10 cellular contexts compared by ENCODE assay signal in genomic region chr19:17109300-17109699, GRCh38. TPM values are rescaled to one million over a fixed set of nuclear protein-coding genes. Genes with fewer than 3 reads are reported as not detected.
DNase-seq lines count a peak whose midpoint lies in the region; ATAC-seq, FAIRE-seq and TF ChIP-seq lines count a peak whose summit lies in the region.
"Had no signal": no experiment of that assay in that cellular context is flagged by ENCODE, and none has a peak within 500 bp of the region (broad histone marks: within the 10 kb centered on the region; RNA-seq: fewer than 3 reads in every experiment).

No MANE protein-coding gene starts in this region.

- H3K27ac ChIP-seq in breast epithelium, result peak overlapping the region; percentile 8 to 87
- H3K27ac ChIP-seq in pancreas, result peak overlapping the region in 2 of 4 donors; percentile 37 to 55
- H3K27ac ChIP-seq in prostate gland, result no peak overlapping the region

- no peak for ATAC-seq in stimulated activated naive CD8-positive, alpha-beta T cell treated with anti-CD3 and anti-CD28 coated beads, Interleukin-15, Interleukin-2, amounts not matched to agents 100 U/mL and 50 U/mL, for 24 hours
- no peak for ATAC-seq in natural killer cell treated with Interleukin-12 subunit alpha and Interleukin-12 subunit beta and Interleukin-15 and Interleukin-18, amount 100 ng/mL, for 72 hours
- no peak for ATAC-seq in pancreas

- DNase-seq in stimulated activated naive CD8-positive, alpha-beta T cell treated with anti-CD3 and anti-CD28 coated beads, Interleukin-15, Interleukin-2, amounts not matched to agents 100 U/mL and 50 U/mL, for 24 hours, result no peak
- DNase-seq in breast epithelium (ENCODE audit: low spot score in 2 of 2) (no peak), pancreas (no peak), HEK293T (ENCODE audit: extremely low spot score) (no peak), NCI-H2227 (lab: John Stamatoyannopoulos, UW; ENCODE audit: unreplicated experiment) (no peak), prostate gland (ENCODE audit: low spot score) (no peak)
- DNase-seq in natural killer cell treated with Interleukin-12 subunit alpha and Interleukin-12 subunit beta and Interleukin-15 and Interleukin-18, amount 100 ng/mL, for 72 hours (ENCODE audit: low spot score), result no peak
- DNase-seq: NCI-H2029 treated with DMSO at 0.1 percent for 48 hours; stimulated activated naive CD4-positive, alpha-beta T cell treated with Interleukin-2 at 50 U/mL for 16 hours had no signal

- no peaks in the 10 kb centered on the region for H3K27me3 Mint-ChIP-seq in stimulated activated naive CD8-positive, alpha-beta T cell treated with anti-CD3 and anti-CD28 coated beads, Interleukin-15, Interleukin-2, amounts not matched to agents 100 ng/mL and 50 ng/mL, for 24 hours
- H3K27me3 Mint-ChIP-seq in natural killer cell treated with Interleukin-12 subunit alpha and Interleukin-12 subunit beta and Interleukin-15 and Interleukin-18, amount 100 ng/mL, for 72 hours, result no peaks in the 10 kb centered on the region

- 93 to 94% methylated on average over 9 of the region's 9 CpGs for WGBS in pancreas, 2 donors
- 96% methylated on average over 9 of the region's 9 CpGs for WGBS in prostate gland

- POLR2A ChIA-PET in HEK293T (lab: Yijun Ruan, JAX), result no interaction called here

- H3K36me3 Mint-ChIP-seq in stimulated activated naive CD8-positive, alpha-beta T cell treated with anti-CD3 and anti-CD28 coated beads, Interleukin-15, Interleukin-2, amounts not matched to agents 100 ng/mL and 50 ng/mL, for 24 hours (ENCODE audit: low read depth), result peaks cover 38% of the 10 kb centered on the region
- peaks cover 6% of the 10 kb centered on the region for H3K36me3 Mint-ChIP-seq in natural killer cell treated with Interleukin-12 subunit alpha and Interleukin-12 subunit beta and Interleukin-15 and Interleukin-18, amount 100 ng/mL, for 72 hours

- no peaks in the 10 kb centered on the region for H3K27me3 ChIP-seq in breast epithelium
- H3K27me3 ChIP-seq in pancreas, result no peaks in the 10 kb centered on the region
- H3K27me3 ChIP-seq in prostate gland (replicated peaks; ENCODE audit: insufficient read depth), result no peaks in the 10 kb centered on the region

- H3K4me1 ChIP-seq in breast epithelium, result peaks cover 7 to 10% of the 10 kb centered on the region in 2 donors
- peaks cover 0 to 3% (median 0%) of the 10 kb centered on the region in 3 donors for H3K4me1 ChIP-seq in pancreas
- H3K4me1 ChIP-seq in prostate gland (replicated peaks), result peaks cover 13% of the 10 kb centered on the region

- TF ChIP-seq CTCF in breast epithelium (IDR thresholded peaks at IDR 0.05) (no peak), pancreas (IDR thresholded peaks at IDR 0.05) (no peak), prostate gland (IDR thresholded peaks at IDR 0.05) (no peak)

- H3K36me3 ChIP-seq in breast epithelium (no peaks in the 10 kb centered on the region), pancreas (no peaks in the 10 kb centered on the region), prostate gland (no peaks in the 10 kb centered on the region)

- intact Hi-C loops in breast epithelium (cut with DNase I; ENCODE audit: low total_unique reads) (no loop called here), pancreas (cut with DNase I) (no loop called here), prostate gland (cut with DNase I) (no loop called here)

- CTCF ChIA-PET in HEK293T (lab: Yijun Ruan, JAX), result no interaction called here

- H3K9me3 ChIP-seq in breast epithelium, result no peaks in the 10 kb centered on the region
- H3K9me3 ChIP-seq in pancreas, result no peaks in the 10 kb centered on the region
- H3K9me3 ChIP-seq in prostate gland, result no peaks in the 10 kb centered on the region

- H3K4me3 Mint-ChIP-seq in stimulated activated naive CD8-positive, alpha-beta T cell treated with anti-CD3 and anti-CD28 coated beads, Interleukin-15, Interleukin-2, amounts not matched to agents 100 ng/mL and 50 ng/mL, for 24 hours, result no peak overlapping the region
- H3K4me3 Mint-ChIP-seq in natural killer cell treated with Interleukin-12 subunit alpha and Interleukin-12 subunit beta and Interleukin-15 and Interleukin-18, amount 100 ng/mL, for 72 hours, result peak overlapping the region; percentile 47

- H3K9me3 Mint-ChIP-seq in stimulated activated naive CD8-positive, alpha-beta T cell treated with anti-CD3 and anti-CD28 coated beads, Interleukin-15, Interleukin-2, amounts not matched to agents 100 ng/mL and 50 ng/mL, for 24 hours, result no peaks in the 10 kb centered on the region
- H3K9me3 Mint-ChIP-seq in natural killer cell treated with Interleukin-12 subunit alpha and Interleukin-12 subunit beta and Interleukin-15 and Interleukin-18, amount 100 ng/mL, for 72 hours, result no peaks in the 10 kb centered on the region

- H3K27ac Mint-ChIP-seq in stimulated activated naive CD8-positive, alpha-beta T cell treated with anti-CD3 and anti-CD28 coated beads, Interleukin-15, Interleukin-2, amounts not matched to agents 100 ng/mL and 50 ng/mL, for 24 hours, result peak overlapping the region; percentile 12
- peak overlapping the region; percentile 64 to 69 for H3K27ac Mint-ChIP-seq in natural killer cell treated with Interleukin-12 subunit alpha and Interleukin-12 subunit beta and Interleukin-15 and Interleukin-18, amount 100 ng/mL, for 72 hours

- TF ChIP-seq POLR2A in breast epithelium (IDR thresholded peaks at IDR 0.05) (no peak), prostate gland (IDR thresholded peaks at IDR 0.05) (no peak)

- H3K4me3 ChIP-seq in breast epithelium (no peak overlapping the region), pancreas (no peak overlapping the region), prostate gland (no peak overlapping the region)

- FAIRE-seq in pancreas (lab: Jason Lieb, UNC), result no peak

- peaks cover 74% of the 10 kb centered on the region for H3K4me1 Mint-ChIP-seq in stimulated activated naive CD8-positive, alpha-beta T cell treated with anti-CD3 and anti-CD28 coated beads, Interleukin-15, Interleukin-2, amounts not matched to agents 100 ng/mL and 50 ng/mL, for 24 hours (ENCODE audit: low read depth)
- H3K4me1 Mint-ChIP-seq in natural killer cell treated with Interleukin-12 subunit alpha and Interleukin-12 subunit beta and Interleukin-15 and Interleukin-18, amount 100 ng/mL, for 72 hours (ENCODE audit: low read depth in 2 of 2), result peaks cover 49 to 71% of the 10 kb centered on the region in 2 donors

TF ChIP-seq in HEK293T, 16 proteins besides CTCF, POLR2A, EP300 and RAD21:
- TF ChIP-seq ARNT (IDR thresholded peaks at IDR 0.05) (no peak), BHLHE40 (IDR thresholded peaks at IDR 0.05; ENCODE audit: borderline replicate concordance) (no peak), FOXM1 (IDR thresholded peaks at IDR 0.05; ENCODE audit: borderline replicate concordance) (no peak), HDGF (IDR thresholded peaks at IDR 0.05; ENCODE audit: borderline replicate concordance) (no peak), SP1 (IDR thresholded peaks at IDR 0.05) (no peak), FOXK2 (IDR thresholded peaks at IDR 0.05) (no peak), PKNOX1 (IDR thresholded peaks at IDR 0.05) (no peak), ZNF384 (IDR thresholded peaks at IDR 0.05) (no peak), ELF4 (IDR thresholded peaks at IDR 0.05) (no peak), NFRKB (IDR thresholded peaks at IDR 0.05) (no peak), FOXA1 (IDR thresholded peaks at IDR 0.05) (no peak), LEF1 (IDR thresholded peaks at IDR 0.05; ENCODE audit: borderline replicate concordance) (no peak), CTBP1 (IDR thresholded peaks at IDR 0.05; ENCODE audit: borderline replicate concordance) (no peak), L3MBTL2 (conservative IDR thresholded peaks at IDR 0.05) (no peak), TARDBP (IDR thresholded peaks at IDR 0.05) (no peak), SUZ12 (IDR thresholded peaks at IDR 0.05) (no peak)
TF ChIP-seq in HEK293T: peak in this region for 0.

RNA-seq across cellular contexts. Expression of gene MYO9B, which starts 33.7 kb away (rescaled TPM):
- 10 to 100 TPM; 76.0 to 79.5 (median 77.4) TPM for total RNA-seq in breast epithelium
- 100 to 1,000 TPM; 251 to 283 TPM for total RNA-seq in natural killer cell treated with Interleukin-12 subunit alpha and Interleukin-12 subunit beta and Interleukin-15 and Interleukin-18, amount 100 ng/mL, for 72 hours
- total RNA-seq in pancreas, result 10 to 100 TPM; 16.6 to 49.2 (median 20.8) TPM
- 10 to 100 TPM; 40.9 to 53.4 TPM for polyA plus RNA-seq in pancreas
- 100 to 1,000 TPM in 1 of 2 donors, 10 to 100 TPM in 1; 50.9 to 208 TPM for total RNA-seq in prostate gland

RNA-seq across cellular contexts. Expression of gene HAUS8, which starts 34.0 kb away (rescaled TPM):
- total RNA-seq in breast epithelium (1 to 10 TPM; 5.6 to 6.7 (median 5.8) TPM), pancreas (1 to 10 TPM; 2.0 to 5.6 (median 2.1) TPM), prostate gland (10 to 100 TPM in 1 of 2 donors, 1 to 10 TPM in 1; 6.5 to 15.3 TPM)
- total RNA-seq in natural killer cell treated with Interleukin-12 subunit alpha and Interleukin-12 subunit beta and Interleukin-15 and Interleukin-18, amount 100 ng/mL, for 72 hours, result 10 to 100 TPM; 25.6 to 46.1 TPM
- 10 to 100 TPM in 1 of 2 donors, 1 to 10 TPM in 1; 6.5 to 12.0 TPM for polyA plus RNA-seq in pancreas

Comparison
In these comparisons a context has a peak if more than half of its experiments do, and no peak if none do; other contexts are left out.
1. H3K27ac ChIP-seq: peak in breast epithelium (2 of 2); none in prostate gland (0 of 2).